ENCODE assay signal across 26 cellular contexts in the genomic region with DNA sequence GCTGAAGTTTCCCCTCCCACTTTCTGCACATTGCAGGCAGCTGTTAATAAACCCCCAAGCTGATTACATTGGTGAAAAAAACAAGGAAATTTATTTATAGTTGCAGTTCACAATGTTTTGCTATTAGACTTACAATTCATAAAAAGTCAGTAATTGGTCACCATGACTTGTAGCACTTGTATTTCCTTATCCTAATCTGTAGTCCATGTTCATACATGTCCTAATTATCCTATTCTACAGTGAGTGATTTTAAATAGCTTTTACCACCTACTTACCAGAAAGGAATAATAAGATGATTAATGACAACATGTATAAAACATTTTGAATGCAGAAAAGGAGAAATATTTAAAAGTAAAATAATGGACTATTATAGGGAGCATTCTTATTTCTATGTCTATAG.
DNase-seq lines count a peak whose midpoint lies in the region; ATAC-seq, FAIRE-seq and TF ChIP-seq lines count a peak whose summit lies in the region.
"Had no signal": no experiment of that assay in that cellular context is flagged by ENCODE, and none has a peak within 500 bp of the region (broad histone marks: within the 10 kb centered on the region; RNA-seq: fewer than 3 reads in every experiment).

No MANE protein-coding gene starts in this region.

- in situ Hi-C loops in mammary epithelial cell (cut with MboI; ENCODE audit: low sequenced_read_pairs in 2 of 2): no loop called here

- H2AFZ ChIP-seq in mammary epithelial cell (ENCODE audit: low read depth, low read length): peak overlapping the region; percentile 39

- H3K27ac ChIP-seq in mammary epithelial cell (ENCODE audit: insufficient read depth, low read depth, low read length) (no peak overlapping the region), foreskin keratinocyte (no peak overlapping the region), gastroesophageal sphincter (no peak overlapping the region)
- H3K27ac ChIP-seq: A549; BLaER1 treated with 17β-estradiol and CSF1 and Interleukin-3, amounts not matched to agents 10 nM and 100 nM had no signal

- TF ChIP-seq CTCF in mammary epithelial cell (conservative IDR thresholded peaks at IDR 0.05 in 1 of 2, IDR thresholded peaks at IDR 0.05 in 1 of 2; ENCODE audit: extremely low read depth in 1 of 2, insufficient read depth in 1 of 2, low read depth in 1 of 2, low read length in 2 of 2) (no peak), MCF 10A (IDR thresholded peaks at IDR 0.05; ENCODE audit: unreplicated experiment) (no peak), bronchial epithelial cell (IDR thresholded peaks at IDR 0.05; ENCODE audit: insufficient read depth, low read length, severe bottlenecking) (no peak), foreskin keratinocyte (conservative IDR thresholded peaks at IDR 0.05) (no peak), gastroesophageal sphincter (IDR thresholded peaks at IDR 0.05) (no peak)

- intact Hi-C loops in mammary epithelial cell (cut with micrococcal nuclease) (no loop called here), MCF 10A (cut with micrococcal nuclease) (no loop called here)

- DNase-seq in mammary epithelial cell (no peak), MCF 10A (ENCODE audit: unreplicated experiment) (no peak), bronchial epithelial cell (ENCODE audit: low read depth) (peak; percentile 74), foreskin keratinocyte (peak; percentile 14 to 41), activated gamma-delta T cell treated with Interleukin-2 at 50 U/mL for 16 hours (no peak)
- DNase-seq in activated T-cell treated with anti-CD3 and anti-CD28 coated beads, Interleukin-2, amount 50 U/mL, for 4 hours: no peak
- DNase-seq: 8988T; ACHN; AML-193; BE2C; CD4-positive, alpha-beta T cell; CD8-positive, alpha-beta memory T cell; DMS 273 treated with DMSO at 0.1 percent for 48 hours; DMS79; EL; GDM1; GOT3; HFFc6 had no signal

- FAIRE-seq in bronchial epithelial cell (lab: Jason Lieb, UNC): no peak
- FAIRE-seq: A549, D721Med, GM12878, H54 had no signal

- H4K20me1 ChIP-seq in mammary epithelial cell (ENCODE audit: insufficient read depth, low read length): no peaks in the 10 kb centered on the region
- H4K20me1 ChIP-seq: BLaER1 treated with 17β-estradiol and CSF1 and Interleukin-3, amounts not matched to agents 10 nM and 100 nM had no signal

- no peak overlapping the region for H3K4me3 ChIP-seq in mammary epithelial cell (replicated peaks in 1 of 3; ENCODE audit: insufficient read depth in 1 of 3, low read depth in 2 of 3, low read length in 3 of 3)
- H3K4me3 ChIP-seq in bronchial epithelial cell (ENCODE audit: low read depth, low read length): no peak overlapping the region
- no peak overlapping the region for H3K4me3 ChIP-seq in gastroesophageal sphincter
- H3K4me3 ChIP-seq: A549; BLaER1 treated with 17β-estradiol and CSF1 and Interleukin-3, amounts not matched to agents 10 nM and 100 nM; GM12878; HAP-1 had no signal

- TF ChIP-seq EP300 in gastroesophageal sphincter (IDR thresholded peaks at IDR 0.05): no peak

- BruUV-seq in mammary epithelial cell (replicated peaks; lab: Mats Ljungman, UMichigan): no TSS peak
- BruUV-seq in MCF 10A (replicated peaks; lab: Mats Ljungman, UMichigan): no TSS peak

- H3K9me3 Mint-ChIP-seq in MCF 10A (ENCODE audit: unreplicated experiment): no peaks in the 10 kb centered on the region
- no peaks in the 10 kb centered on the region for H3K9me3 Mint-ChIP-seq in activated T-cell treated with anti-CD3 and anti-CD28 coated beads, Interleukin-2, amount 50 U/mL, for 4 hours
- H3K9me3 Mint-ChIP-seq: HFFc6 had no signal

- H3K9me3 ChIP-seq in mammary epithelial cell (replicated peaks; ENCODE audit: insufficient read depth, low read length): no peaks in the 10 kb centered on the region
- H3K9me3 ChIP-seq in gastroesophageal sphincter: peaks cover 0 to 7% (median 0%) of the 10 kb centered on the region in 3 donors
- H3K9me3 ChIP-seq: BE2C; BLaER1 treated with 17β-estradiol and CSF1 and Interleukin-3, amounts not matched to agents 10 nM and 100 nM; HAP-1 had no signal

- H3K27me3 ChIP-seq in mammary epithelial cell (ENCODE audit: insufficient read depth, low read length): no peaks in the 10 kb centered on the region
- no peaks in the 10 kb centered on the region for H3K27me3 ChIP-seq in bronchial epithelial cell (ENCODE audit: control insufficient read depth, insufficient read depth, low read length)
- H3K27me3 ChIP-seq in foreskin keratinocyte: no peaks in the 10 kb centered on the region
- H3K27me3 ChIP-seq in gastroesophageal sphincter: no peaks in the 10 kb centered on the region
- H3K27me3 ChIP-seq: BE2C; BLaER1 treated with 17β-estradiol and CSF1 and Interleukin-3, amounts not matched to agents 10 nM and 100 nM had no signal

- no peaks in the 10 kb centered on the region for H3K79me2 ChIP-seq in mammary epithelial cell (ENCODE audit: insufficient read depth, low read length)

- no peak overlapping the region for H3K4me2 ChIP-seq in mammary epithelial cell (ENCODE audit: insufficient read depth, low read depth, low read length)
- H3K4me2 ChIP-seq: A549; BLaER1 treated with 17β-estradiol and CSF1 and Interleukin-3, amounts not matched to agents 10 nM and 100 nM had no signal

- H3K4me3 Mint-ChIP-seq in MCF 10A (ENCODE audit: unreplicated experiment): no peak overlapping the region
- no peak overlapping the region for H3K4me3 Mint-ChIP-seq in activated T-cell treated with anti-CD3 and anti-CD28 coated beads, Interleukin-2, amount 50 U/mL, for 4 hours
- H3K4me3 Mint-ChIP-seq: CD14-positive monocyte; CD4-positive, alpha-beta T cell; CD8-positive, alpha-beta memory T cell; HFFc6 had no signal

- TF ChIP-seq POLR2A in gastroesophageal sphincter (IDR thresholded peaks at IDR 0.05): no peak

- H3K27me3 Mint-ChIP-seq in MCF 10A (ENCODE audit: insufficient read depth, unreplicated experiment): no peaks in the 10 kb centered on the region
- H3K27me3 Mint-ChIP-seq in activated T-cell treated with anti-CD3 and anti-CD28 coated beads, Interleukin-2, amount 50 U/mL, for 4 hours (ENCODE audit: low read depth): no peaks in the 10 kb centered on the region
- H3K27me3 Mint-ChIP-seq: CD4-positive, alpha-beta T cell; CD8-positive, alpha-beta memory T cell had no signal

- H3K4me1 Mint-ChIP-seq in MCF 10A (ENCODE audit: insufficient read depth, unreplicated experiment): no peaks in the 10 kb centered on the region
- H3K4me1 Mint-ChIP-seq in activated T-cell treated with anti-CD3 and anti-CD28 coated beads, Interleukin-2, amount 50 U/mL, for 4 hours (ENCODE audit: low read depth): no peaks in the 10 kb centered on the region
- H3K4me1 Mint-ChIP-seq: CD14-positive monocyte; CD8-positive, alpha-beta memory T cell had no signal

- CTCF ChIA-PET in mammary epithelial cell (lab: Charles Lee; ENCODE audit: low non-redundant PET) (no interaction called here), MCF 10A (lab: Yijun Ruan, JAX) (interaction anchor here (0.6 kb wide), 1 partner anchor 11 kb away, joined by 3 read pairs; no protein-coding TSS in a partner anchor)

- no peak overlapping the region for H3K27ac Mint-ChIP-seq in MCF 10A (ENCODE audit: low read depth, unreplicated experiment)
- H3K27ac Mint-ChIP-seq: CD14-positive monocyte; CD4-positive, alpha-beta T cell; CD8-positive, alpha-beta memory T cell; HFFc6 had no signal

- no peaks in the 10 kb centered on the region for H3K36me3 Mint-ChIP-seq in MCF 10A (ENCODE audit: insufficient read depth, unreplicated experiment)
- no peaks in the 10 kb centered on the region for H3K36me3 Mint-ChIP-seq in activated T-cell treated with anti-CD3 and anti-CD28 coated beads, Interleukin-2, amount 50 U/mL, for 4 hours (ENCODE audit: insufficient read depth)
- H3K36me3 Mint-ChIP-seq: CD14-positive monocyte; CD8-positive, alpha-beta memory T cell had no signal

- ATAC-seq in foreskin keratinocyte (no peak), gastroesophageal sphincter (no peak)
- no peak for ATAC-seq in activated T-cell treated with anti-CD3 and anti-CD28 coated beads, Interleukin-2, amount 50 U/mL, for 4 hours
- ATAC-seq: A549, GM12878 had no signal

- dilution Hi-C loops in mammary epithelial cell (cut with HindIII; ENCODE audit: low sequenced_read_pairs): no loop called here

- H3K4me1 ChIP-seq in mammary epithelial cell (ENCODE audit: insufficient read depth, low read length) (no peaks in the 10 kb centered on the region), foreskin keratinocyte (peaks cover 8% of the 10 kb centered on the region), gastroesophageal sphincter (no peaks in the 10 kb centered on the region)
- H3K4me1 ChIP-seq: A549; BE2C; BLaER1 treated with 17β-estradiol and CSF1 and Interleukin-3, amounts not matched to agents 10 nM and 100 nM; HAP-1 had no signal

- no peak overlapping the region for H3K9ac ChIP-seq in mammary epithelial cell (ENCODE audit: insufficient read depth, low read length)
- H3K9ac ChIP-seq: BLaER1 treated with 17β-estradiol and CSF1 and Interleukin-3, amounts not matched to agents 10 nM and 100 nM had no signal

- H3K36me3 ChIP-seq in mammary epithelial cell (ENCODE audit: insufficient read depth, low read length) (no peaks in the 10 kb centered on the region), bronchial epithelial cell (ENCODE audit: control insufficient read depth, insufficient read depth, low read length) (no peaks in the 10 kb centered on the region), gastroesophageal sphincter (no peaks in the 10 kb centered on the region)
- H3K36me3 ChIP-seq: BE2C; BLaER1 treated with 17β-estradiol and CSF1 and Interleukin-3, amounts not matched to agents 10 nM and 100 nM; HAP-1 had no signal

- POLR2A ChIA-PET in MCF 10A (lab: Yijun Ruan, JAX): no interaction called here

Comparison
In these comparisons a context has a peak if more than half of its experiments do, and no peak if none do; other contexts are left out.
1. DNase-seq: peak in bronchial epithelial cell (single experiment) and foreskin keratinocyte (2 of 2); none in mammary epithelial cell (single experiment), MCF 10A (single experiment), activated T-cell treated with anti-CD3 and anti-CD28 coated beads, Interleukin-2, amount 50 U/mL, for 4 hours (single experiment) and activated gamma-delta T cell treated with Interleukin-2 at 50 U/mL for 16 hours (single experiment).